10 cellular contexts compared by ENCODE assay signal in the genomic region with DNA sequence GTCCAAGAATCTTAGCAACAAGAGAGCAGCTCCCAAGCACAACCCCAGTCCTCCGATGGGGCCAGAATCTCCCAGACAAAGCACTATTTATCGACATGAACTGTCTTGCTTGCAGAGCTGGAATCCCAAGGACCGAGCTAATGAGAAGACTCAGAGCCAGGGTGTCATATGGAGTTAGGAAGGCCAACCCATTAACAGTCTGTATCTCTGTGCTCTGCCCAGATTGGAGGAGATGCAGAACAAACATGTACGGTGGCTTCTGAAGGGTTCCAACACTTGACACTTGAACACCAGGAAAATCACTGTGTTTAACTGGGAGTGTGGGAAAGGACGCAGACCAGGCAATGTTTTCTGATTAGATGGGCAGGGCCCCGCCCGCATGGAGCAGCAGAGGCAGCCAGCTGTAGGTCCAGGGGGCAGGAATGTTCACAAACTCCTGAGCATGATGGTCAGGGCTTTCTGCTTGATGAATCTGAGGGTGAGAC. TPM values are rescaled to one million over a fixed set of nuclear protein-coding genes. Genes with fewer than 3 reads are reported as not detected.
A peak's percentile ranks its signal among the peaks of the same experiment; 100 is the strongest.
DNase-seq lines count a peak whose midpoint lies in the region; ATAC-seq and TF ChIP-seq lines count a peak whose summit lies in the region.
"Had no signal": no experiment of that assay in that cellular context is flagged by ENCODE, and none has a peak within 500 bp of the region (broad histone marks: within the 10 kb centered on the region; RNA-seq: fewer than 3 reads in every experiment).

No MANE protein-coding gene starts in this region.

- peak overlapping the region in 2 of 3 experiments; percentile 14 to 27 for H3K4me3 Mint-ChIP-seq in nephron
- H3K4me3 Mint-ChIP-seq in activated CD8-positive, alpha-beta T cell treated with anti-CD3 and anti-CD28 coated beads for 36 hours: no peak overlapping the region

- in situ Hi-C loops in ACHN (cut with HindIII; ENCODE audit: low pct_ligation_motif_present, low pct_unique_long_range_greater_than_20kb, low sequenced_read_pairs): no loop called here

- CTCF ChIA-PET in activated CD8-positive, alpha-beta T cell treated with anti-CD3 and anti-CD28 coated beads for 36 hours (lab: Charles Lee): interaction anchor here (1.2 kb wide), 2 partner anchors 38 to 97 kb away, joined by 3 read pairs; no protein-coding TSS in a partner anchor

- POLR2A ChIA-PET in activated CD8-positive, alpha-beta T cell treated with anti-CD3 and anti-CD28 coated beads for 36 hours (lab: Charles Lee): no interaction called here

- H3K36me3 Mint-ChIP-seq in nephron (ENCODE audit: low read depth): no peaks in the 10 kb centered on the region
- H3K36me3 Mint-ChIP-seq in activated CD8-positive, alpha-beta T cell treated with anti-CD3 and anti-CD28 coated beads for 36 hours (ENCODE audit: low read depth): no peaks in the 10 kb centered on the region

- peak overlapping the region; percentile 99 to 100 (median 99) for H3K27ac Mint-ChIP-seq in nephron
- no peak overlapping the region for H3K27ac Mint-ChIP-seq in activated CD8-positive, alpha-beta T cell treated with anti-CD3 and anti-CD28 coated beads for 36 hours

- ATAC-seq in activated CD8-positive, alpha-beta T cell treated with anti-CD3 and anti-CD28 coated beads for 36 hours: no peak
- no peak for ATAC-seq in GM18861 (IDR thresholded peaks at IDR 0.05; ENCODE audit: unreplicated experiment)
- no peak for ATAC-seq in HG03196 (IDR thresholded peaks at IDR 0.05; ENCODE audit: unreplicated experiment)

- H3K9me3 Mint-ChIP-seq in nephron: no peaks in the 10 kb centered on the region
- H3K9me3 Mint-ChIP-seq in activated CD8-positive, alpha-beta T cell treated with anti-CD3 and anti-CD28 coated beads for 36 hours: no peaks in the 10 kb centered on the region

- intact Hi-C loops in activated CD8-positive, alpha-beta T cell treated with anti-CD3 and anti-CD28 coated beads for 36 hours (cut with micrococcal nuclease): no loop called here

- no peak for TF ChIP-seq CTCF in nephron (IDR thresholded peaks at IDR 0.05; ENCODE audit: unreplicated experiment in 3 of 3)
- TF ChIP-seq CTCF in activated CD8-positive, alpha-beta T cell treated with anti-CD3 and anti-CD28 coated beads for 36 hours (IDR thresholded peaks at IDR 0.05): no peak

- H3K27me3 Mint-ChIP-seq in nephron (ENCODE audit: low read depth): no peaks in the 10 kb centered on the region
- H3K27me3 Mint-ChIP-seq in activated CD8-positive, alpha-beta T cell treated with anti-CD3 and anti-CD28 coated beads for 36 hours: peaks cover 8% of the 10 kb centered on the region

- peaks cover 76% of the 10 kb centered on the region for H3K4me1 Mint-ChIP-seq in nephron
- H3K4me1 Mint-ChIP-seq in activated CD8-positive, alpha-beta T cell treated with anti-CD3 and anti-CD28 coated beads for 36 hours (ENCODE audit: low read depth): peaks cover 2% of the 10 kb centered on the region

- peak; percentile 24 for DNase-seq in ACHN
- DNase-seq in NCI-H345 (lab: John Stamatoyannopoulos, UW): peak; percentile 51
- peak; percentile 61 for DNase-seq in epidermal melanocyte (ENCODE audit: insufficient read length, low spot score)
- no peak for DNase-seq in activated CD8-positive, alpha-beta T cell treated with anti-CD3 and anti-CD28 coated beads for 36 hours
- DNase-seq in H4 (ENCODE audit: low spot score): no peak
- DNase-seq: NCI-H82; stimulated activated naive CD4-positive, alpha-beta T cell treated with Interleukin-2 at 50 U/mL for 16 hours had no signal

RNA-seq across cellular contexts. Expression of a gene that starts 35.4 kb away (rescaled TPM):
- under 1 TPM; 0.94 to 0.99 TPM for total RNA-seq in activated CD8-positive, alpha-beta T cell treated with anti-CD3 and anti-CD28 coated beads for 36 hours
- 5.2 and 6.0 TPM in 2 replicates for total RNA-seq in H4 (2014; rRNA removed; shearing (Covaris generic))

Comparison
In these comparisons a context has a peak if more than half of its experiments do, and no peak if none do; other contexts are left out.
1. DNase-seq: peak in ACHN (single experiment), NCI-H345 (single experiment) and epidermal melanocyte (single experiment); none in activated CD8-positive, alpha-beta T cell treated with anti-CD3 and anti-CD28 coated beads for 36 hours (single experiment) and H4 (single experiment).